Comparison of ENCODE assay signal across 25 cellular contexts in the genomic region with DNA sequence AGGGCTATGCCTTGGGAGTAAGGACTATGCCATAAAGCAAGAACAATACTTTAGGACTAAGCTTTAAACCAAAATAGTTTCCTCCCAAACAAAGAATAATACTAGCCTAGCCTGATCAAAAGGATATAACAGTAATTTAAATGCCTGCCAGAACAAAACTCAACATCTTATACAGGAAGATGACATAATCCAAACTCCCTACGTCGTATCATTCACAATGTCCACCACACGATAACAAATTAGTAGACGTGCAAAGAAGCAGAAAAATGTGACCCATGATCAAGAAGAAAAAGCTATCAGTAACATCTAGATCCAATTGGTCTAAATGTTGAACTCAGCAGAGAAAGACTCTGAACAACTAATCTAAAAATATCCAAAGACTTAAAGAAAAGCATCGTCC.
"Had no signal": no experiment of that assay in that cellular context is flagged by ENCODE, and none has a peak within 500 bp of the region (broad histone marks: within the 10 kb centered on the region; RNA-seq: fewer than 3 reads in every experiment).

No MANE protein-coding gene starts in this region.

- H3K27ac Mint-ChIP-seq: dendritic cell treated with granulocyte-macrophage colony-stimulating factor and Interleukin-4, amounts not matched to agents 40 ng/mL and 50 ng/mL, for 4 days had no signal

- H3K4me3 Mint-ChIP-seq: dendritic cell treated with granulocyte-macrophage colony-stimulating factor and Interleukin-4, amounts not matched to agents 40 ng/mL and 50 ng/mL, for 4 days; immature natural killer cell; naive thymus-derived CD4-positive, alpha-beta T cell had no signal

- H3K4me3 ChIP-seq: colonic mucosa, dorsolateral prefrontal cortex, esophagus muscularis mucosa, gastroesophageal sphincter, heart left ventricle, hepatocyte, left ventricle myocardium inferior, lower lobe of right lung had no signal

- H3K36me3 ChIP-seq: colonic mucosa, esophagus muscularis mucosa, gastroesophageal sphincter, heart left ventricle, left ventricle myocardium inferior, lower lobe of right lung had no signal

- H3K27me3 ChIP-seq: colonic mucosa, dorsolateral prefrontal cortex, foreskin keratinocyte, gastroesophageal sphincter, heart left ventricle, hepatocyte had no signal

- H3K9me3 ChIP-seq: colonic mucosa, esophagus muscularis mucosa, gastroesophageal sphincter, heart left ventricle, left ventricle myocardium inferior, lower lobe of right lung had no signal

- DNase-seq: colonic mucosa; cortex of kidney; dorsolateral prefrontal cortex; effector CD4-positive, alpha-beta T cell; effector memory CD4-positive, alpha-beta T cell; foreskin keratinocyte; heart left ventricle; hypothalamus; immature natural killer cell; islet precursor cell; kidney; kidney glomerular epithelial cell; left colon; left ventricle myocardium inferior; lower lobe of right lung; mesendoderm; midbrain; naive thymus-derived CD4-positive, alpha-beta T cell had no signal

- H3K27ac ChIP-seq: colonic mucosa, dorsolateral prefrontal cortex, esophagus muscularis mucosa, foreskin keratinocyte, gastroesophageal sphincter, heart left ventricle, hepatocyte, left ventricle myocardium inferior, lower lobe of right lung had no signal

- FAIRE-seq: endothelial cell of umbilical vein, frontal cortex, kidney had no signal

- H3K4me1 ChIP-seq: colonic mucosa, foreskin keratinocyte had no signal

- ATAC-seq: foreskin keratinocyte; gastroesophageal sphincter; heart left ventricle; left lobe of liver; lower lobe of right lung; naive thymus-derived CD4-positive, alpha-beta T cell had no signal

- H3K36me3 Mint-ChIP-seq: naive thymus-derived CD4-positive, alpha-beta T cell had no signal
